Comparison of ENCODE assay signal across 1 cellular context in the genomic region with DNA sequence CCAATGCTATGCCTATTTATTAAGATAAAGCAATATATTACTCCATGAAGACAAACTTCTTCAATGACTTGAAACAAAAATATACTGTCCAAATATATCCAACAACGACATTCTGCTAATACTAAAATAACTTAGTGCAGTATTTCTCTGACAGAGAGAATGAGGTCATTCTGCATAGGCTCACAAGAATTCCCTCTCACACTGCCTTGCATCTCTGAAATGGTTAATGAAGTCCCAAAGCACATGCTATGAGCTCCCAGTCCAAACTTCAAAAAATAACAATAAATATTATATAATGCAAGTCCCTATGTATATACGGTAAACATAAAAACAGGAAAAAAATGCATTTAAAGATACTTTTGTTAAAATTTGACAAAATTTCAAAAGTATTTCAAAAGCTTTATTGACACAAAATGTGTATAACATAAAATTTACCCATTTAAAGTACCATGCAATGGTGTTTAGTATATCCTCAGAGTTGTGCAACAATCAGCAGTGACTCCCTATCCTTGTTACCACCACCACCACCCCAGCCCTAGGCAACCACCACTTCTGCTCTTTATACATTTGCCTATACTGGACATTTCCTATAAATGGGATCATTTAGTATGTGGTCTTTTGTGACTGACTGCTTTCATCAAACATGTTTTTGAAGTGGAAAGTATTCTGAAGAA.
A peak's percentile ranks its signal among the peaks of the same experiment; 100 is the strongest.
TF ChIP-seq lines count a peak whose summit lies in the region.

No MANE protein-coding gene starts in this region.

TF ChIP-seq in K562, 482 proteins besides CTCF, POLR2A, EP300 and RAD21 (continued from another document):
- TF ChIP-seq ZFX (CRISPR knock-in tag; IDR thresholded peaks at IDR 0.05) = no peak
- TF ChIP-seq ARID1B (IDR thresholded peaks at IDR 0.05) = no peak
- TF ChIP-seq NCOA4 (IDR thresholded peaks at IDR 0.05; ENCODE audit: partially characterized antibody) = no peak
- no peak for TF ChIP-seq PREB (CRISPR knock-in tag; IDR thresholded peaks at IDR 0.05)
- no peak for TF ChIP-seq CEBPG (CRISPR knock-in tag; IDR thresholded peaks at IDR 0.05)
- TF ChIP-seq CEBPG (tag; conservative IDR thresholded peaks at IDR 0.05 in 1 of 2, IDR thresholded peaks at IDR 0.05 in 1 of 2) = peak in 1 of 2 experiments; percentile 66; a peak in 1 of 4 replicates
- TF ChIP-seq SMARCA5 (IDR thresholded peaks at IDR 0.05) = no peak
- TF ChIP-seq NCOA6 (IDR thresholded peaks at IDR 0.05) = no peak
- no peak for TF ChIP-seq ZNF644 (tag; IDR thresholded peaks at IDR 0.05; ENCODE audit: low read depth)
- no peak for TF ChIP-seq WHSC1 (IDR thresholded peaks at IDR 0.05; ENCODE audit: low read length)
- no peak for TF ChIP-seq KDM2B (CRISPR knock-in tag; IDR thresholded peaks at IDR 0.05)
- no peak for TF ChIP-seq KLF1 (tag; IDR thresholded peaks at IDR 0.05)
- no peak for TF ChIP-seq CBFB (CRISPR knock-in tag; IDR thresholded peaks at IDR 0.05)
- TF ChIP-seq, protein P1, sequence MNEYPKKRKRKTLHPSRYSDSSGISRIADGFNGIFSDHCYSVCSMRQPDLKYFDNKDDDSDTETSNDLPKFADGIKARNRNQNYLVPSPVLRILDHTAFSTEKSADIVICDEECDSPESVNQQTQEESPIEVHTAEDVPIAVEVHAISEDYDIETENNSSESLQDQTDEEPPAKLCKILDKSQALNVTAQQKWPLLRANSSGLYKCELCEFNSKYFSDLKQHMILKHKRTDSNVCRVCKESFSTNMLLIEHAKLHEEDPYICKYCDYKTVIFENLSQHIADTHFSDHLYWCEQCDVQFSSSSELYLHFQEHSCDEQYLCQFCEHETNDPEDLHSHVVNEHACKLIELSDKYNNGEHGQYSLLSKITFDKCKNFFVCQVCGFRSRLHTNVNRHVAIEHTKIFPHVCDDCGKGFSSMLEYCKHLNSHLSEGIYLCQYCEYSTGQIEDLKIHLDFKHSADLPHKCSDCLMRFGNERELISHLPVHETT (CRISPR knock-in tag; conservative IDR thresholded peaks at IDR 0.05 in 1 of 2, IDR thresholded peaks at IDR 0.05 in 1 of 2) = no peak
- no peak for TF ChIP-seq MYC (IDR thresholded peaks at IDR 0.05; ENCODE audit: low read depth, low read length)
- no peak for TF ChIP-seq MYC (CRISPR knock-in tag; IDR thresholded peaks at IDR 0.05; ENCODE audit: borderline replicate concordance, low read depth)
- peak; percentile 75 for TF ChIP-seq ZBTB40 (IDR thresholded peaks at IDR 0.05)
- peak; percentile 70 for TF ChIP-seq ZBTB40 (CRISPR knock-in tag; IDR thresholded peaks at IDR 0.05)
- no peak for TF ChIP-seq IFI16 (CRISPR knock-in tag; IDR thresholded peaks at IDR 0.05)
- no peak for TF ChIP-seq FOXJ3 (CRISPR knock-in tag; IDR thresholded peaks at IDR 0.05)
- no peak for TF ChIP-seq SMAD3 (CRISPR knock-in tag; conservative IDR thresholded peaks at IDR 0.05)
